In the genomic region with DNA sequence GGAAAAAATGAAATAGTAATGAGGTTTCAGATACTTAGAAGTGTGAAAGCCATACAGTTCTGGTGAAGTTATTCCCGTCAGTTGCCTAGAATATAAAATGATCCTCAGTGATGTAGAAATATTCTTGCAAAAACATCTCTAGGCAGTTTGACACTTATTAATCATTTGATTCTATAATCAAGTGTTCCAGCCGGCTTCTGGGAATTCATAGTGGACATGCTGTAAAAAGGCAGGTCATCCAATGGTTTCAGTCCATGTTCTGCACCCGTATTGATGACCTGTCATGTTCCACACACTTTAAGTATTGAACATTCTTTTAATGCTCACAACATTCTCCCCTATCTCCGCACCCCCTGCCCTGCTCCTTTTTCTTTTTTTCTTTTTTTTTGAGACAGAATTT, we compare ENCODE assay signal across 22 cellular contexts. TPM values are rescaled to one million over a fixed set of nuclear protein-coding genes. Genes with fewer than 3 reads are reported as not detected.
A peak's percentile ranks its signal among the peaks of the same experiment; 100 is the strongest.
DNase-seq lines count a peak whose midpoint lies in the region; ATAC-seq, FAIRE-seq and TF ChIP-seq lines count a peak whose summit lies in the region.
"Had no signal": no experiment of that assay in that cellular context is flagged by ENCODE, and none has a peak within 500 bp of the region (broad histone marks: within the 10 kb centered on the region; RNA-seq: fewer than 3 reads in every experiment).

No MANE protein-coding gene starts in this region.

- H3K9me3 Mint-ChIP-seq in activated naive CD4-positive, alpha-beta T cell treated with anti-CD3 and anti-CD28 coated beads, Interleukin-2, amount 50 U/mL, for 24 hours: no peaks in the 10 kb centered on the region
- H3K9me3 Mint-ChIP-seq in activated naive CD4-positive, alpha-beta T cell treated with anti-CD3 and anti-CD28 coated beads for 36 hours: no peaks in the 10 kb centered on the region
- H3K9me3 Mint-ChIP-seq: CD4-positive, alpha-beta memory T cell; H9 had no signal

- POLR2A ChIA-PET in GM12878 (lab: Charles Lee): interaction anchor here (1.5 kb wide), 1 partner anchor 17 kb away, joined by 5 read pairs; no protein-coding TSS in a partner anchor

- intact Hi-C loops in activated naive CD4-positive, alpha-beta T cell treated with anti-CD3 and anti-CD28 coated beads for 36 hours (cut with micrococcal nuclease): no loop called here
- intact Hi-C loops in GM12878 (cut with micrococcal nuclease; ENCODE audit: unreplicated experiment): no loop called here

- no peaks in the 10 kb centered on the region for H3K9me3 ChIP-seq in GM12878 (replicated peaks; ENCODE audit: control insufficient read depth, insufficient read depth, low read length)
- H3K9me3 ChIP-seq in smooth muscle cell (replicated peaks; ENCODE audit: low read depth): no peaks in the 10 kb centered on the region

- H3K9ac ChIP-seq in GM12878 (ENCODE audit: control insufficient read depth, insufficient read depth, low read length) (no peak overlapping the region), smooth muscle cell (ENCODE audit: low read depth) (no peak overlapping the region)
- H3K9ac ChIP-seq: GM23248 had no signal

- RAD21 ChIA-PET in GM12878 (lab: Charles Lee; ENCODE audit: unreplicated experiment): no interaction called here

- peak overlapping the region; percentile 41 for H3K27ac Mint-ChIP-seq in activated naive CD4-positive, alpha-beta T cell treated with anti-CD3 and anti-CD28 coated beads, Interleukin-2, amount 50 U/mL, for 24 hours
- no peak overlapping the region for H3K27ac Mint-ChIP-seq in activated naive CD4-positive, alpha-beta T cell treated with anti-CD3 and anti-CD28 coated beads for 36 hours
- H3K27ac Mint-ChIP-seq: H9 had no signal

- no peak for FAIRE-seq in GM12878 (lab: Jason Lieb, UNC)
- FAIRE-seq: GM19239, H1 had no signal

- no peak overlapping the region for H3K4me3 Mint-ChIP-seq in activated naive CD4-positive, alpha-beta T cell treated with anti-CD3 and anti-CD28 coated beads, Interleukin-2, amount 50 U/mL, for 24 hours
- no peak overlapping the region for H3K4me3 Mint-ChIP-seq in activated naive CD4-positive, alpha-beta T cell treated with anti-CD3 and anti-CD28 coated beads for 36 hours
- H3K4me3 Mint-ChIP-seq: CD4-positive, alpha-beta memory T cell; H9 had no signal

- H3F3A ChIP-seq in smooth muscle cell (ENCODE audit: low read depth): peaks cover 45% of the 10 kb centered on the region

- in situ Hi-C loops in GM12878 (cut with MboI): no loop called here

- peaks cover 3% of the 10 kb centered on the region for H4K20me1 ChIP-seq in GM12878 (ENCODE audit: control insufficient read depth, insufficient read depth)
- H4K20me1 ChIP-seq in smooth muscle cell (ENCODE audit: low read depth): peaks cover 94% of the 10 kb centered on the region

- no peak for DNase-seq in activated naive CD4-positive, alpha-beta T cell treated with anti-CD3 and anti-CD28 coated beads for 36 hours
- no peak for DNase-seq in GM12878 (ENCODE audit: low read depth, low spot score)
- no peak for DNase-seq in smooth muscle cell (lab: John Stamatoyannopoulos, UW; ENCODE audit: unreplicated experiment)
- DNase-seq in NCI-H2029 treated with DMSO at 0.1 percent for 48 hours (lab: John Stamatoyannopoulos, UW): no peak
- DNase-seq: C1 segment of cervical spinal cord; Calu3; CD4-positive, alpha-beta memory T cell; COR-L47; DMS53; DMS79 treated with DMSO at 0.1 percent for 48 hours; GF-D8; GM23248; H9 had no signal

- peaks cover 13% of the 10 kb centered on the region for H3K36me3 Mint-ChIP-seq in activated naive CD4-positive, alpha-beta T cell treated with anti-CD3 and anti-CD28 coated beads, Interleukin-2, amount 50 U/mL, for 24 hours
- peaks cover 67% of the 10 kb centered on the region for H3K36me3 Mint-ChIP-seq in activated naive CD4-positive, alpha-beta T cell treated with anti-CD3 and anti-CD28 coated beads for 36 hours (ENCODE audit: low read depth)

- TF ChIP-seq RAD21 in GM12878 (IDR thresholded peaks at IDR 0.05; ENCODE audit: insufficient read depth, low read depth, low read length): no peak

- ATAC-seq in GM12878: no peak
- no peak for ATAC-seq in HG03159 (IDR thresholded peaks at IDR 0.05; ENCODE audit: unreplicated experiment)
- ATAC-seq: HCT116 had no signal

- H3K79me2 ChIP-seq in GM12878 (ENCODE audit: control insufficient read depth, insufficient read depth, low read length) (peaks cover 1% of the 10 kb centered on the region), smooth muscle cell (ENCODE audit: low read depth) (peaks cover 57% of the 10 kb centered on the region)

- 91% methylated on average over 4 of the region's 4 CpGs for WGBS in GM12878 (ENCODE audit: insufficient coverage, insufficient replicate concordance, low lambda C conversion rate, missing lambda C conversion rate)
- 90% methylated on average over 4 of the region's 4 CpGs for WGBS in smooth muscle cell (ENCODE audit: low lambda C conversion rate)

- no peaks in the 10 kb centered on the region for H3K27me3 Mint-ChIP-seq in activated naive CD4-positive, alpha-beta T cell treated with anti-CD3 and anti-CD28 coated beads, Interleukin-2, amount 50 U/mL, for 24 hours
- no peaks in the 10 kb centered on the region for H3K27me3 Mint-ChIP-seq in activated naive CD4-positive, alpha-beta T cell treated with anti-CD3 and anti-CD28 coated beads for 36 hours (ENCODE audit: low read depth)
- H3K27me3 Mint-ChIP-seq: CD4-positive, alpha-beta memory T cell had no signal

- CTCF ChIA-PET in activated naive CD4-positive, alpha-beta T cell treated with anti-CD3 and anti-CD28 coated beads for 36 hours (lab: Charles Lee): interaction anchor here (0.7 to 1.9 kb wide), 2 partner anchors 20 to 1058 kb away, joined by 3 to 9 read pairs; no protein-coding TSS in a partner anchor
- CTCF ChIA-PET in GM12878 (lab: Yijun Ruan, JAX): interaction anchor here (0.9 kb wide), 1 partner anchor 17 kb away, joined by 4 read pairs; no protein-coding TSS in a partner anchor

- H3K27me3 ChIP-seq in GM12878 (replicated peaks in 1 of 2; ENCODE audit: control insufficient read depth in 2 of 2, insufficient read depth in 2 of 2, low read length in 1 of 2): no peaks in the 10 kb centered on the region
- no peaks in the 10 kb centered on the region for H3K27me3 ChIP-seq in smooth muscle cell (ENCODE audit: low read depth)

- SMC1A ChIA-PET in GM12878 (lab: Charles Lee; ENCODE audit: uncharacterized antibody, unreplicated experiment): interaction anchor here (1.4 kb wide), 1 partner anchor 10 kb away, joined by 3 read pairs; no protein-coding TSS in a partner anchor

- no peak overlapping the region for H2AFZ ChIP-seq in GM12878 (ENCODE audit: control insufficient read depth, low read depth, low read length)
- H2AFZ ChIP-seq in smooth muscle cell (ENCODE audit: low read depth): no peak overlapping the region
- H2AFZ ChIP-seq: GM23248 had no signal

- H3K4me2 ChIP-seq in GM12878 (ENCODE audit: control insufficient read depth, insufficient read depth): no peak overlapping the region
- H3K4me2 ChIP-seq in smooth muscle cell: no peak overlapping the region

- H3K4me3 ChIP-seq in GM12878 (no peak overlapping the region), smooth muscle cell (no peak overlapping the region)
- H3K4me3 ChIP-seq: GM23248 had no signal

- no peak for TF ChIP-seq POLR2A in GM12878 (IDR thresholded peaks at IDR 0.05; ENCODE audit: low read depth, low read length)

- peaks cover 28 to 52% of the 10 kb centered on the region in 2 experiments for H3K36me3 ChIP-seq in GM12878 (ENCODE audit: control insufficient read depth in 2 of 2, insufficient read depth in 2 of 2, low read length in 1 of 2)
- peaks cover 24% of the 10 kb centered on the region for H3K36me3 ChIP-seq in smooth muscle cell (ENCODE audit: low read depth)

- H3K4me1 ChIP-seq in GM12878 (ENCODE audit: control insufficient read depth, insufficient read depth, low read length): no peaks in the 10 kb centered on the region
- no peaks in the 10 kb centered on the region for H3K4me1 ChIP-seq in smooth muscle cell (ENCODE audit: low read depth)

- peaks cover 35% of the 10 kb centered on the region for H3K4me1 Mint-ChIP-seq in activated naive CD4-positive, alpha-beta T cell treated with anti-CD3 and anti-CD28 coated beads, Interleukin-2, amount 50 U/mL, for 24 hours
- H3K4me1 Mint-ChIP-seq in activated naive CD4-positive, alpha-beta T cell treated with anti-CD3 and anti-CD28 coated beads for 36 hours (ENCODE audit: low read depth): peaks cover 16% of the 10 kb centered on the region
- H3K4me1 Mint-ChIP-seq: H9 had no signal

- TF ChIP-seq EP300 in GM12878 (IDR thresholded peaks at IDR 0.05; ENCODE audit: borderline replicate concordance in 1 of 2, control insufficient read depth in 1 of 2, low read depth in 2 of 2, low read length in 2 of 2): no peak

- BruUV-seq in GM12878 (replicated peaks; lab: Mats Ljungman, UMichigan): TSS peak; percentile 38

- TF ChIP-seq CTCF in GM12878 (IDR thresholded peaks at IDR 0.05 in 2 of 3, conservative IDR thresholded peaks at IDR 0.05 in 1 of 3; ENCODE audit: control insufficient read depth in 2 of 3, extremely low read depth in 1 of 3, insufficient read depth in 1 of 3, low read depth in 3 of 3, low read length in 3 of 3) (no peak), smooth muscle cell (IDR thresholded peaks at IDR 0.05; ENCODE audit: borderline replicate concordance, insufficient read depth, poor library complexity, severe bottlenecking) (no peak)

- H3K27ac ChIP-seq in GM12878 (ENCODE audit: control insufficient read depth, insufficient read depth) (no peak overlapping the region), smooth muscle cell (ENCODE audit: low read depth) (peak overlapping the region; percentile 66)
- H3K27ac ChIP-seq: GM23248 had no signal

RNA-seq across cellular contexts. Expression of gene ARPC2, which starts 19.8 kb away (rescaled TPM):
- total RNA-seq in activated naive CD4-positive, alpha-beta T cell treated with anti-CD3 and anti-CD28 coated beads for 36 hours: 100 to 1,000 TPM; 461 to 475 TPM
- total RNA-seq in GM12878 (2013; cell fraction: nucleolus; rRNA removed): 476 and 481 TPM in 2 replicates
- total RNA-seq in GM12878 (2014; rRNA removed) (467 and 490 TPM in 2 replicates), GM12878 (2014; rRNA removed; fragmentation: Illumina TruSeq; extraction: Trizol) (515 and 534 TPM in 2 replicates), GM12878 (2021) (421 and 440 TPM in 2 replicates), smooth muscle cell (645 and 653 TPM in 2 replicates)
- 353 TPM for polyA plus RNA-seq in GM12878 (2011; ENCODE audit: low read depth)
- polyA plus RNA-seq in GM12878 (2011; rRNA removed) (816 and 944 TPM in 2 replicates), GM12878 (2014; fragmentation: Illumina TruSeq; extraction: Trizol) (707 and 841 TPM in 2 replicates), GM12878 (2014; fragmentation: Nextera tagmentation; extraction: Ambion mirVana) (100 to 1,000 TPM; 711 to 735 TPM), GM12878 (2014; rRNA removed) (524 and 584 TPM in 2 replicates), GM12878 (2016; fragmentation: Nextera tagmentation; extraction: Ambion mirVana) (100 to 1,000 TPM; 963 to 980 TPM), smooth muscle cell (858 and 872 TPM in 2 replicates)
- polyA plus RNA-seq in GM12878 (2011; cell fraction: cytosol; rRNA removed): 507 and 628 TPM in 2 replicates
- 360 and 459 TPM in 2 replicates for polyA plus RNA-seq in GM12878 (2011; cell fraction: nucleus; rRNA removed)
- polyA plus RNA-seq in GM12878 (2012): 357 and 396 TPM in 2 replicates
- polyA minus RNA-seq in GM12878 (2011; rRNA and poly(A)+ RNA removed): 378 and 382 TPM in 2 replicates
- 165 and 198 TPM in 2 replicates for polyA minus RNA-seq in GM12878 (2011; cell fraction: cytosol; rRNA and poly(A)+ RNA removed)
- polyA minus RNA-seq in GM12878 (2011; cell fraction: nucleus; rRNA and poly(A)+ RNA removed): 146 and 227 TPM in 2 replicates

RNA-seq across cellular contexts. Expression of gene GPBAR1, which starts 24.0 kb away (rescaled TPM):
- under 1 TPM in 1 of 2 experiments, not detected in 1; 0.10 TPM for total RNA-seq in activated naive CD4-positive, alpha-beta T cell treated with anti-CD3 and anti-CD28 coated beads for 36 hours
- total RNA-seq in GM12878 (2013; cell fraction: nucleolus; rRNA removed): 0.39 and 0.77 TPM in 2 replicates
- total RNA-seq in GM12878 (2014; rRNA removed) (0.17 TPM in 1 of 2 replicates, not detected in the other), GM12878 (2014; rRNA removed; fragmentation: Illumina TruSeq; extraction: Trizol) (0.09 TPM in 2 replicates), GM12878 (2021) (0.13 and 0.36 TPM in 2 replicates), smooth muscle cell (0.94 and 1.3 TPM in 2 replicates)
- polyA plus RNA-seq in GM12878 (2011; ENCODE audit: low read depth): not detected
- polyA plus RNA-seq in GM12878 (2011; rRNA removed) (0.03 TPM in 1 of 2 replicates, not detected in the other), GM12878 (2014; fragmentation: Illumina TruSeq; extraction: Trizol) (0.07 and 0.10 TPM in 2 replicates), GM12878 (2014; fragmentation: Nextera tagmentation; extraction: Ambion mirVana) (not detected), GM12878 (2014; rRNA removed) (0.22 and 0.24 TPM in 2 replicates), GM12878 (2016; fragmentation: Nextera tagmentation; extraction: Ambion mirVana) (under 1 TPM in 1 of 2 experiments, not detected in 1; 0.11 TPM), smooth muscle cell (1.6 and 2.6 TPM in 2 replicates)
- 0.03 and 0.10 TPM in 2 replicates for polyA plus RNA-seq in GM12878 (2011; cell fraction: cytosol; rRNA removed)
- polyA plus RNA-seq in GM12878 (2011; cell fraction: nucleus; rRNA removed): 0.70 and 0.92 TPM in 2 replicates
- polyA plus RNA-seq in GM12878 (2012): 0.15 and 0.38 TPM in 2 replicates
- polyA minus RNA-seq in GM12878 (2011; rRNA and poly(A)+ RNA removed): 0.29 and 1.2 TPM in 2 replicates
- not detected in 2 replicates for polyA minus RNA-seq in GM12878 (2011; cell fraction: cytosol; rRNA and poly(A)+ RNA removed)
- 1.9 and 3.5 TPM in 2 replicates for polyA minus RNA-seq in GM12878 (2011; cell fraction: nucleus; rRNA and poly(A)+ RNA removed)
- total RNA-seq: A172, Daoy, G401, GM23248 had no signal
- polyA plus RNA-seq: BJ, GM23248 had no signal

RNA-seq across cellular contexts. Expression of gene AAMP, which starts 33.1 kb away (rescaled TPM):
- total RNA-seq in activated naive CD4-positive, alpha-beta T cell treated with anti-CD3 and anti-CD28 coated beads for 36 hours: 10 to 100 TPM; 58.7 to 59.4 TPM
- total RNA-seq in GM12878 (2013; cell fraction: nucleolus; rRNA removed): 31.5 and 34.1 TPM in 2 replicates
- total RNA-seq in GM12878 (2014; rRNA removed) (97.1 and 114 TPM in 2 replicates), GM12878 (2014; rRNA removed; fragmentation: Illumina TruSeq; extraction: Trizol) (70.6 and 71.7 TPM in 2 replicates), GM12878 (2021) (64.8 and 66.3 TPM in 2 replicates), smooth muscle cell (58.9 and 71.5 TPM in 2 replicates)
- 28.2 TPM for polyA plus RNA-seq in GM12878 (2011; ENCODE audit: low read depth)
- polyA plus RNA-seq in GM12878 (2011; rRNA removed) (33.2 and 50.7 TPM in 2 replicates), GM12878 (2014; fragmentation: Illumina TruSeq; extraction: Trizol) (49.8 and 93.1 TPM in 2 replicates), GM12878 (2014; fragmentation: Nextera tagmentation; extraction: Ambion mirVana) (1 to 10 TPM; 4.4 to 5.5 TPM), GM12878 (2014; rRNA removed) (95.4 and 104 TPM in 2 replicates), GM12878 (2016; fragmentation: Nextera tagmentation; extraction: Ambion mirVana) (100 to 1,000 TPM; 118 to 140 TPM), smooth muscle cell (95.8 and 135 TPM in 2 replicates)
- 74.8 and 117 TPM in 2 replicates for polyA plus RNA-seq in GM12878 (2011; cell fraction: cytosol; rRNA removed)
- 96.5 and 123 TPM in 2 replicates for polyA plus RNA-seq in GM12878 (2011; cell fraction: nucleus; rRNA removed)
- polyA plus RNA-seq in GM12878 (2012): 54.1 and 62.5 TPM in 2 replicates
- polyA minus RNA-seq in GM12878 (2011; rRNA and poly(A)+ RNA removed): 40.1 and 64.8 TPM in 2 replicates
- 18.0 and 22.5 TPM in 2 replicates for polyA minus RNA-seq in GM12878 (2011; cell fraction: cytosol; rRNA and poly(A)+ RNA removed)
- polyA minus RNA-seq in GM12878 (2011; cell fraction: nucleus; rRNA and poly(A)+ RNA removed): 23.2 and 29.2 TPM in 2 replicates

RNA-seq across cellular contexts. Expression of gene PNKD, which starts 33.5 kb away (rescaled TPM):
- total RNA-seq in activated naive CD4-positive, alpha-beta T cell treated with anti-CD3 and anti-CD28 coated beads for 36 hours: 10 to 100 TPM; 20.4 to 21.4 TPM
- 19.8 and 82.8 TPM in 2 replicates for total RNA-seq in GM12878 (2013; cell fraction: nucleolus; rRNA removed)
- total RNA-seq in GM12878 (2014; rRNA removed): 41.9 and 42.3 TPM in 2 replicates
- 27.2 and 28.5 TPM in 2 replicates for total RNA-seq in GM12878 (2014; rRNA removed; fragmentation: Illumina TruSeq; extraction: Trizol)
- total RNA-seq in GM12878 (2021): 42.0 and 45.1 TPM in 2 replicates
- polyA plus RNA-seq in GM12878 (2011; ENCODE audit: low read depth): 23.5 TPM
- 26.3 and 54.9 TPM in 2 replicates for polyA plus RNA-seq in GM12878 (2011; rRNA removed)
- 79.6 and 84.9 TPM in 2 replicates for polyA plus RNA-seq in GM12878 (2011; cell fraction: cytosol; rRNA removed)
- polyA plus RNA-seq in GM12878 (2011; cell fraction: nucleus; rRNA removed): 82.3 and 86.2 TPM in 2 replicates
- 34.0 and 41.6 TPM in 2 replicates for polyA plus RNA-seq in GM12878 (2012)
- 15.8 and 41.6 TPM in 2 replicates for polyA plus RNA-seq in GM12878 (2014; fragmentation: Illumina TruSeq; extraction: Trizol)
- polyA plus RNA-seq in GM12878 (2014; fragmentation: Nextera tagmentation; extraction: Ambion mirVana): 100 to 1,000 TPM in 1 of 2 experiments, 10 to 100 TPM in 1; 72.6 to 104 TPM
- 67.7 and 72.6 TPM in 2 replicates for polyA plus RNA-seq in GM12878 (2014; rRNA removed)
- polyA plus RNA-seq in GM12878 (2016; fragmentation: Nextera tagmentation; extraction: Ambion mirVana): 100 to 1,000 TPM in 1 of 2 experiments, 10 to 100 TPM in 1; 90.9 to 106 TPM
- 14.6 and 25.1 TPM in 2 replicates for polyA minus RNA-seq in GM12878 (2011; rRNA and poly(A)+ RNA removed)
- polyA minus RNA-seq in GM12878 (2011; cell fraction: cytosol; rRNA and poly(A)+ RNA removed): 11.8 and 12.7 TPM in 2 replicates
- 11.6 and 18.2 TPM in 2 replicates for polyA minus RNA-seq in GM12878 (2011; cell fraction: nucleus; rRNA and poly(A)+ RNA removed)
- total RNA-seq in smooth muscle cell: 26.1 and 42.0 TPM in 2 replicates
- 109 and 126 TPM in 2 replicates for polyA plus RNA-seq in smooth muscle cell

RNA-seq across cellular contexts. Expression of gene TMBIM1, which starts 55.5 kb away (rescaled TPM):
- 10 to 100 TPM; 43.1 to 43.4 TPM for total RNA-seq in activated naive CD4-positive, alpha-beta T cell treated with anti-CD3 and anti-CD28 coated beads for 36 hours
- 34.9 and 36.4 TPM in 2 replicates for total RNA-seq in GM12878 (2013; cell fraction: nucleolus; rRNA removed)
- total RNA-seq in GM12878 (2014; rRNA removed) (35.6 and 40.0 TPM in 2 replicates), GM12878 (2014; rRNA removed; fragmentation: Illumina TruSeq; extraction: Trizol) (16.8 and 17.0 TPM in 2 replicates), GM12878 (2021) (26.9 and 34.6 TPM in 2 replicates), smooth muscle cell (109 TPM in 2 replicates)
- polyA plus RNA-seq in GM12878 (2011; ENCODE audit: low read depth): 19.0 TPM
- polyA plus RNA-seq in GM12878 (2011; rRNA removed) (23.5 and 38.3 TPM in 2 replicates), GM12878 (2014; fragmentation: Illumina TruSeq; extraction: Trizol) (26.5 and 27.0 TPM in 2 replicates), GM12878 (2014; fragmentation: Nextera tagmentation; extraction: Ambion mirVana) (10 to 100 TPM in 1 of 2 experiments, 1 to 10 TPM in 1; 6.1 to 11.7 TPM), GM12878 (2014; rRNA removed) (15.7 and 23.3 TPM in 2 replicates), GM12878 (2016; fragmentation: Nextera tagmentation; extraction: Ambion mirVana) (10 to 100 TPM; 25.4 to 30.6 TPM), smooth muscle cell (121 and 172 TPM in 2 replicates)
- polyA plus RNA-seq in GM12878 (2011; cell fraction: cytosol; rRNA removed): 51.8 and 64.4 TPM in 2 replicates
- 46.9 and 55.2 TPM in 2 replicates for polyA plus RNA-seq in GM12878 (2011; cell fraction: nucleus; rRNA removed)
- polyA plus RNA-seq in GM12878 (2012): 34.2 and 49.8 TPM in 2 replicates
- polyA minus RNA-seq in GM12878 (2011; rRNA and poly(A)+ RNA removed): 38.6 and 47.2 TPM in 2 replicates
- polyA minus RNA-seq in GM12878 (2011; cell fraction: cytosol; rRNA and poly(A)+ RNA removed): 12.0 and 13.7 TPM in 2 replicates
- polyA minus RNA-seq in GM12878 (2011; cell fraction: nucleus; rRNA and poly(A)+ RNA removed): 9.4 and 10.2 TPM in 2 replicates
